Comparison of ENCODE assay signal across 22 cellular contexts in genomic region chr12:16153273-16153672, GRCh38.
"Had no signal": no experiment of that assay in that cellular context is flagged by ENCODE, and none has a peak within 500 bp of the region (broad histone marks: within the 10 kb centered on the region; RNA-seq: fewer than 3 reads in every experiment).

No MANE protein-coding gene starts in this region.

- H3K4me1 ChIP-seq: colonic mucosa, esophagus muscularis mucosa, esophagus squamous epithelium, foreskin keratinocyte, gastrocnemius medialis, gastroesophageal sphincter, heart left ventricle had no signal

- H3K27me3 ChIP-seq: colonic mucosa, dorsolateral prefrontal cortex, esophagus muscularis mucosa, esophagus squamous epithelium, foreskin keratinocyte, gastrocnemius medialis, gastroesophageal sphincter had no signal

- H3K27ac ChIP-seq: colonic mucosa, coronary artery, dorsolateral prefrontal cortex, epithelial cell of prostate, esophagus muscularis mucosa, esophagus squamous epithelium, foreskin keratinocyte, gastrocnemius medialis, gastroesophageal sphincter, heart left ventricle, heart right ventricle had no signal

- H3K4me3 ChIP-seq: colonic mucosa, coronary artery, dorsolateral prefrontal cortex, esophagus muscularis mucosa, esophagus squamous epithelium, gastrocnemius medialis, gastroesophageal sphincter, heart left ventricle, heart right ventricle had no signal

- H3K36me3 ChIP-seq: colonic mucosa, esophagus muscularis mucosa, esophagus squamous epithelium, gastrocnemius medialis, gastroesophageal sphincter, heart left ventricle, heart right ventricle had no signal

- H3K9me3 ChIP-seq: colonic mucosa, esophagus muscularis mucosa, esophagus squamous epithelium, gastrocnemius medialis, gastroesophageal sphincter, heart left ventricle, heart right ventricle had no signal

- DNase-seq: colonic mucosa; cortex of kidney; dermis blood vessel endothelial cell; dorsolateral prefrontal cortex; effector CD4-positive, alpha-beta T cell; effector CD8-positive, alpha-beta T cell; effector memory CD4-positive, alpha-beta T cell; effector memory CD8-positive, alpha-beta T cell; endodermal cell; erythroblast; esophagus squamous epithelium; foreskin fibroblast; foreskin keratinocyte; foreskin melanocyte; gastrocnemius medialis; glutamatergic neuron; heart left ventricle; heart right ventricle had no signal
